Comparison of ENCODE assay signal across 13 cellular contexts in the genomic region with DNA sequence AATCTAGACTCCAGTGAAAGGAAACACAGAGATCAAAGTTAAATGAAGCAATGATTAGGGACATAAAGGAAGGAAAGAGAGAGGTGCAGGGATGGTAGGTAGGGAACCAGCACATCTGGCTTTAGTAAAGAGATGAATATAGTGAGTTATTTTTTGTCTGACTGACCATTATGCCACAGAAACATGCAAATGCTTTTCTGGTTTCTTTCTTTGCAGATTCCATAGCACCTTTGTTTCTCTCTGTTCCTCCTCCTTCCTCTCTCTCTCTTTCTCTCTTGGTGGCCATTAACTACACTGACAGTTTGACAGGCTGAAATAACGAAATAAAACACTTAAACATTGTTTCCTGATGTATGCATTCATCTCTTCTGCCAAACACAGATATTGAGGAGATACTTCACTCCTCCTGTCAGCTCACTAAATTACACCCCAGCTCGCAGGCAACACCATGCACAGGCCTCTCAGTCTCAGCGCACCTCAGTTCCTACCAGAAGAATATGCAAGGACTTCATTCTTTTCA.
DNase-seq lines count a peak whose midpoint lies in the region; ATAC-seq lines count a peak whose summit lies in the region.
"Had no signal": no experiment of that assay in that cellular context is flagged by ENCODE, and none has a peak within 500 bp of the region (broad histone marks: within the 10 kb centered on the region; RNA-seq: fewer than 3 reads in every experiment).

No MANE protein-coding gene starts in this region.

- H3K27ac Mint-ChIP-seq in activated CD4-positive, alpha-beta memory T cell treated with anti-CD3 and anti-CD28 coated beads for 36 hours: no peak overlapping the region

- H3K18ac ChIP-seq in trophoblast cell (ENCODE audit: low read length): no peak overlapping the region

- no peak overlapping the region for H2BK5ac ChIP-seq in trophoblast cell (ENCODE audit: low read depth, low read length, poor library complexity)

- H3K4ac ChIP-seq in trophoblast cell (ENCODE audit: low read depth, low read length): no peak overlapping the region

- no peaks in the 10 kb centered on the region for H3K79me1 ChIP-seq in trophoblast cell (ENCODE audit: low read length)

- no peak overlapping the region for H4K8ac ChIP-seq in trophoblast cell (ENCODE audit: low read depth, low read length)

- intact Hi-C loops in Right ventricle myocardium inferior (cut with DNase I): no loop called here
- intact Hi-C loops in activated CD4-positive, alpha-beta memory T cell treated with anti-CD3 and anti-CD28 coated beads for 36 hours (cut with micrococcal nuclease): no loop called here

- H3K27me3 ChIP-seq in trophoblast cell (ENCODE audit: insufficient read depth, low read length): no peaks in the 10 kb centered on the region
- H3K27me3 ChIP-seq: MG63 had no signal

- H3K4me2 ChIP-seq in trophoblast cell (ENCODE audit: low read length): no peak overlapping the region

- no peak overlapping the region for H3K4me3 Mint-ChIP-seq in activated CD4-positive, alpha-beta memory T cell treated with anti-CD3 and anti-CD28 coated beads for 36 hours

- DNase-seq in trophoblast cell (no peak), Right ventricle myocardium inferior (ENCODE audit: missing footprints) (no peak)
- DNase-seq in activated CD4-positive, alpha-beta T cell treated with anti-CD3 and anti-CD28 coated beads for 48 hours: no peak
- no peak for DNase-seq in activated CD4-positive, alpha-beta memory T cell treated with anti-CD3 and anti-CD28 coated beads for 36 hours
- DNase-seq: activated naive CD4-positive, alpha-beta T cell treated with anti-CD3 and anti-CD28 coated beads, Interleukin-2, amount 50 U/mL, for 16 hours; AML-193; DMS79 treated with DMSO at 0.1 percent for 48 hours; MG63; NCI-H446 had no signal

- CTCF ChIA-PET in activated CD4-positive, alpha-beta memory T cell treated with anti-CD3 and anti-CD28 coated beads for 36 hours (lab: Charles Lee): no interaction called here

- no peaks in the 10 kb centered on the region for H3K27me3 Mint-ChIP-seq in activated CD4-positive, alpha-beta memory T cell treated with anti-CD3 and anti-CD28 coated beads for 36 hours

- no peak overlapping the region for H3K14ac ChIP-seq in trophoblast cell (ENCODE audit: low read length)

- no peak overlapping the region for H2AFZ ChIP-seq in trophoblast cell (ENCODE audit: insufficient read depth, low read length, poor library complexity)

- H3K4me1 Mint-ChIP-seq in activated CD4-positive, alpha-beta memory T cell treated with anti-CD3 and anti-CD28 coated beads for 36 hours (ENCODE audit: low read depth): no peaks in the 10 kb centered on the region

- no peak overlapping the region for H2BK120ac ChIP-seq in trophoblast cell (ENCODE audit: insufficient read depth, low read length, poor library complexity)

- no peak overlapping the region for H3K27ac ChIP-seq in trophoblast cell (ENCODE audit: low read depth, low read length)

- H2AK5ac ChIP-seq in trophoblast cell (ENCODE audit: low read length): no peak overlapping the region

- no peak overlapping the region for H3K4me3 ChIP-seq in trophoblast cell (ENCODE audit: low read depth, low read length)
- H3K4me3 ChIP-seq: MG63 had no signal

- H2BK12ac ChIP-seq in trophoblast cell (ENCODE audit: low read length): no peak overlapping the region

- H3K23ac ChIP-seq in trophoblast cell (ENCODE audit: low read length): no peak overlapping the region

- no peaks in the 10 kb centered on the region for H3K4me1 ChIP-seq in trophoblast cell (ENCODE audit: control insufficient read depth in 1 of 2, insufficient read depth in 2 of 2, low read length in 2 of 2)

- no CpG with 5 or more reads among the region's 3 CpGs for WGBS in trophoblast cell (ENCODE audit: extremely low coverage, insufficient coverage, insufficient read length)

- no peaks in the 10 kb centered on the region for H3K36me3 ChIP-seq in trophoblast cell (ENCODE audit: control insufficient read depth in 1 of 2, insufficient read depth in 2 of 2, low read length in 2 of 2)
- H3K36me3 ChIP-seq: MG63 had no signal

- H3K36me3 Mint-ChIP-seq in activated CD4-positive, alpha-beta memory T cell treated with anti-CD3 and anti-CD28 coated beads for 36 hours: no peaks in the 10 kb centered on the region

- no peaks in the 10 kb centered on the region for H3K9me3 Mint-ChIP-seq in activated CD4-positive, alpha-beta memory T cell treated with anti-CD3 and anti-CD28 coated beads for 36 hours

- POLR2A ChIA-PET in activated CD4-positive, alpha-beta memory T cell treated with anti-CD3 and anti-CD28 coated beads for 36 hours (lab: Charles Lee): no interaction called here

- ATAC-seq in GM18868 (IDR thresholded peaks at IDR 0.05; ENCODE audit: unreplicated experiment) (peak; percentile 36), GM21515 (IDR thresholded peaks at IDR 0.05; ENCODE audit: unreplicated experiment) (peak; percentile 69), HG02970 (IDR thresholded peaks at IDR 0.05; ENCODE audit: low FRiP score, unreplicated experiment) (peak; percentile 52), HG03521 (IDR thresholded peaks at IDR 0.05; ENCODE audit: unreplicated experiment) (peak; percentile 73), Right ventricle myocardium inferior (no peak)

- peaks cover 1% of the 10 kb centered on the region for H3K9me3 ChIP-seq in trophoblast cell (ENCODE audit: insufficient read depth, low read depth, low read length)
- H3K9me3 ChIP-seq: MG63 had no signal

- H3K9ac ChIP-seq in trophoblast cell (ENCODE audit: low read length): no peak overlapping the region

- H4K91ac ChIP-seq in trophoblast cell (ENCODE audit: low read depth, low read length): no peak overlapping the region

- no peaks in the 10 kb centered on the region for H3K79me2 ChIP-seq in trophoblast cell (ENCODE audit: control insufficient read depth, insufficient read depth, low read length, poor library complexity)

- no peak overlapping the region for H4K12ac ChIP-seq in trophoblast cell (ENCODE audit: low read depth, low read length)
